14 cellular contexts compared by ENCODE assay signal in the genomic region with DNA sequence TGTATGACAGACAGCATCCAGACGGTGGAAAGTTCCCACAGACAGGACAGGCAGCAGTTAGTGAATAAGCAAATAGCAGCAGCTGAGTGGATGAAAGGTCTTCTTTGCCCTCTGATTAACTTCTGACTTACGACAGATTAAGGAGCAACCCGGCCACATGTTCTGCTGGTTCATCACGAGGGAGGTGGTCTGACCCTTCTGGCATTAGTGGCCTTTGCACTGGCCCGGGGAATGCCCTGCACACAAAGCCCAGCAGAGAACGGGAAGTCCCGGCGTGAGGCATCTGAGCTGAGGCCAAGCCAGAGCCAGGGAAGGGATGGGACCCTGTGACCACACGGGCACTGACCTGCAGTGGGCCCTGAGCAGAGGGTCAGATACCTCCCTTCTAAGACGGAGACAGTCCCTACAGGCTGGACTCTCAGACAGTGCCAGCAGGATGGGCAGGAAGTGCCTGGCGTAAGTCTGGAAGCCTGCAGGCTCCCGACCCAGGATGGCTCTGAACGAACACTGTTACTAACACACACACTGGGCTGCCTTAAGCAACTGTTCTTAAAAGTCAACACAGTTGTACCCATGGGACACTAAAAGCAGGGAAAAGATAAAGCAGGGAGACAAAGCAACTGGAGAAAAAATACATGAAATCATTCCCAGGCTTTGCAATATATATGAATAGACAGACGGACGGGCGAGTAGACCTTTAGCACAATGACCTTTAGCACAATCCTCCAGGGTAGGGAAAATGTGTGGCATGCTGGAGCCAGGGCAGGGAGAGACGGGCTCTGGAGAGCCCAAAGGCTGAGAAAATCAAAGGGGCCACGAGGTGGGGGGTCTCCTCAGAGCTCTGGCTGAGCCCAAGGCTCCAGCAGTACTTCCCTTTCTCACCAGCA. TPM values are rescaled to one million over a fixed set of nuclear protein-coding genes. Genes with fewer than 3 reads are reported as not detected.
DNase-seq lines count a peak whose midpoint lies in the region; ATAC-seq and TF ChIP-seq lines count a peak whose summit lies in the region.
"Had no signal": no experiment of that assay in that cellular context is flagged by ENCODE, and none has a peak within 500 bp of the region (broad histone marks: within the 10 kb centered on the region; RNA-seq: fewer than 3 reads in every experiment).

No MANE protein-coding gene starts in this region.

- intact Hi-C loops in right lobe of liver (cut with DNase I): no loop called here

- H3K9me3 ChIP-seq in right lobe of liver (no peaks in the 10 kb centered on the region), suprapubic skin (no peaks in the 10 kb centered on the region)
- H3K9me3 ChIP-seq: vagina had no signal

- peaks cover 0 to 66% (median 24%) of the 10 kb centered on the region in 4 donors for H3K4me1 ChIP-seq in right lobe of liver
- peaks cover 20% of the 10 kb centered on the region for H3K4me1 ChIP-seq in suprapubic skin

- no peak overlapping the region for H3K4me3 Mint-ChIP-seq in activated CD8-positive, alpha-beta memory T cell treated with anti-CD3 and anti-CD28 coated beads, Interleukin-2, amount 10 ng/mL, durations not matched to agents 7 days and 5 days

- H3K27ac Mint-ChIP-seq in activated CD8-positive, alpha-beta memory T cell treated with anti-CD3 and anti-CD28 coated beads, Interleukin-2, amount 10 ng/mL, durations not matched to agents 7 days and 5 days: peak overlapping the region; percentile 12

- H3K27me3 ChIP-seq in right lobe of liver: no peaks in the 10 kb centered on the region
- no peaks in the 10 kb centered on the region for H3K27me3 ChIP-seq in suprapubic skin
- H3K27me3 ChIP-seq: vagina had no signal

- CTCF ChIA-PET in activated CD8-positive, alpha-beta memory T cell treated with anti-CD3 and anti-CD28 coated beads, Interleukin-2, amount 10 ng/mL, durations not matched to agents 7 days and 5 days (lab: Charles Lee): interaction anchor here (1.3 to 10.3 kb wide), 4 partner anchors 8 to 100 kb away, joined by 6 to 162 read pairs (median 56); a partner anchor contains a TSS

- no peak for TF ChIP-seq CTCF in choroid plexus epithelial cell (conservative IDR thresholded peaks at IDR 0.05; ENCODE audit: low read depth, low read length)
- no peak for TF ChIP-seq CTCF in right lobe of liver (IDR thresholded peaks at IDR 0.05)
- TF ChIP-seq CTCF in suprapubic skin (IDR thresholded peaks at IDR 0.05): no peak

- DNase-seq in activated CD8-positive, alpha-beta memory T cell treated with anti-CD3 and anti-CD28 coated beads, Interleukin-2, amount 10 ng/mL, durations not matched to agents 7 days and 5 days: no peak
- no peak for DNase-seq in activated CD8-positive, alpha-beta memory T cell treated with anti-CD3 and anti-CD28 coated beads for 24 hours
- DNase-seq in choroid plexus epithelial cell (ENCODE audit: low read depth): peak; percentile 46
- peak; percentile 89 to 95 (median 93) for DNase-seq in right lobe of liver
- DNase-seq in suprapubic skin (ENCODE audit: low spot score in 2 of 2): no peak
- DNase-seq in ureter (ENCODE audit: low spot score): no peak
- DNase-seq: activated T-cell treated with anti-CD3 and anti-CD28 coated beads, Interleukin-2, amount 50 U/mL, for 1 hour; EL; NCI-H1930; nucleus accumbens had no signal

- no peaks in the 10 kb centered on the region for H3K27me3 Mint-ChIP-seq in activated CD8-positive, alpha-beta memory T cell treated with anti-CD3 and anti-CD28 coated beads, Interleukin-2, amount 10 ng/mL, durations not matched to agents 7 days and 5 days

- TF ChIP-seq EP300 in suprapubic skin (IDR thresholded peaks at IDR 0.05): no peak

- H3K27ac ChIP-seq in right lobe of liver: peak overlapping the region; percentile 65 to 80 (median 70)
- peak overlapping the region; percentile 44 for H3K27ac ChIP-seq in suprapubic skin
- H3K27ac ChIP-seq: vagina had no signal

- TF ChIP-seq POLR2A in right lobe of liver (IDR thresholded peaks at IDR 0.05) (peak; percentile 70), suprapubic skin (IDR thresholded peaks at IDR 0.05) (no peak)

- 25% methylated on average over 13 of the region's 18 CpGs for WGBS in right lobe of liver (ENCODE audit: insufficient coverage, low coverage, low lambda C conversion rate, missing lambda C conversion rate)
- WGBS in suprapubic skin: 69% methylated on average over 11 of the region's 18 CpGs

- no peaks in the 10 kb centered on the region for H3K9me3 Mint-ChIP-seq in activated CD8-positive, alpha-beta memory T cell treated with anti-CD3 and anti-CD28 coated beads, Interleukin-2, amount 10 ng/mL, durations not matched to agents 7 days and 5 days (ENCODE audit: low read depth)

- peaks cover 0 to 4% (median 2%) of the 10 kb centered on the region in 4 donors for H3K36me3 ChIP-seq in right lobe of liver
- peaks cover 44% of the 10 kb centered on the region for H3K36me3 ChIP-seq in suprapubic skin

- no peak overlapping the region for H3K4me3 ChIP-seq in choroid plexus epithelial cell (ENCODE audit: low read depth, low read length)
- peak overlapping the region; percentile 30 to 68 (median 64) for H3K4me3 ChIP-seq in right lobe of liver
- no peak overlapping the region for H3K4me3 ChIP-seq in suprapubic skin
- H3K4me3 ChIP-seq: K562, vagina had no signal

- H3K36me3 Mint-ChIP-seq in activated CD8-positive, alpha-beta memory T cell treated with anti-CD3 and anti-CD28 coated beads, Interleukin-2, amount 10 ng/mL, durations not matched to agents 7 days and 5 days: peaks cover 49% of the 10 kb centered on the region

- no peak for ATAC-seq in activated CD8-positive, alpha-beta memory T cell treated with anti-CD3 and anti-CD28 coated beads, Interleukin-2, amount 10 ng/mL, durations not matched to agents 7 days and 5 days
- ATAC-seq in right lobe of liver (peak; percentile 78 to 90 (median 84)), HG03460 (IDR thresholded peaks at IDR 0.05; ENCODE audit: unreplicated experiment) (no peak), HG03039 (IDR thresholded peaks at IDR 0.05; ENCODE audit: unreplicated experiment) (no peak)
- ATAC-seq: K562 had no signal

- H3K4me1 Mint-ChIP-seq in activated CD8-positive, alpha-beta memory T cell treated with anti-CD3 and anti-CD28 coated beads, Interleukin-2, amount 10 ng/mL, durations not matched to agents 7 days and 5 days: peaks cover 88% of the 10 kb centered on the region

RNA-seq across cellular contexts. Expression of a gene that starts 6.3 kb away (rescaled TPM):
- 10 to 100 TPM; 43.6 to 44.1 TPM for total RNA-seq in activated CD8-positive, alpha-beta memory T cell treated with anti-CD3 and anti-CD28 coated beads, Interleukin-2, amount 10 ng/mL, durations not matched to agents 7 days and 5 days
- total RNA-seq in right lobe of liver (10 to 100 TPM; 35.2 to 62.8 (median 52.4) TPM), suprapubic skin (10 to 100 TPM; 19.6 to 35.8 (median 27.3) TPM), ureter (25.4 TPM)

RNA-seq across cellular contexts. Expression of a gene that starts 43.5 kb away (rescaled TPM):
- total RNA-seq in activated CD8-positive, alpha-beta memory T cell treated with anti-CD3 and anti-CD28 coated beads, Interleukin-2, amount 10 ng/mL, durations not matched to agents 7 days and 5 days: 10 to 100 TPM; 42.4 to 64.1 TPM
- total RNA-seq in right lobe of liver (10 to 100 TPM in 2 of 6 experiments, 1 to 10 TPM in 4; 5.6 to 13.8 (median 9.8) TPM), suprapubic skin (10 to 100 TPM in 2 of 4 donors, 1 to 10 TPM in 2; 4.5 to 18.8 (median 9.7) TPM), ureter (27.1 TPM)

Comparison
In these comparisons a context has a peak if more than half of its experiments do, and no peak if none do; other contexts are left out.
1. ATAC-seq: peak in right lobe of liver (4 of 4); none in activated CD8-positive, alpha-beta memory T cell treated with anti-CD3 and anti-CD28 coated beads, Interleukin-2, amount 10 ng/mL, durations not matched to agents 7 days and 5 days (single experiment), HG03460 (single experiment) and HG03039 (single experiment).
2. DNase-seq: peak in choroid plexus epithelial cell (single experiment) and right lobe of liver (3 of 3); none in activated CD8-positive, alpha-beta memory T cell treated with anti-CD3 and anti-CD28 coated beads, Interleukin-2, amount 10 ng/mL, durations not matched to agents 7 days and 5 days (single experiment), activated CD8-positive, alpha-beta memory T cell treated with anti-CD3 and anti-CD28 coated beads for 24 hours (single experiment), suprapubic skin (0 of 2) and ureter (single experiment).
3. H3K4me3 ChIP-seq: peak in right lobe of liver (3 of 3); none in choroid plexus epithelial cell (single experiment) and suprapubic skin (single experiment).